ENCODE assay signal across 20 cellular contexts in genomic region chr4:145505945-145506344, GRCh38.
"Had no signal": no experiment of that assay in that cellular context is flagged by ENCODE, and none has a peak within 500 bp of the region (broad histone marks: within the 10 kb centered on the region; RNA-seq: fewer than 3 reads in every experiment).

No MANE protein-coding gene starts in this region.

- DNase-seq: erythroblast; foreskin keratinocyte; mesendoderm; naive B cell; nephron progenitor cell; retina; spleen; stimulated activated CD4-positive, alpha-beta T cell treated with anti-CD3 and anti-CD28 coated beads, Interleukin-15, amount 100 ng/mL, for 24 hours; stimulated activated CD4-positive, alpha-beta T cell treated with anti-CD3 and anti-CD28 coated beads, Interleukin-1b, Interleukin-23, amount 100 ng/mL, for 48 hours; stimulated activated CD4-positive, alpha-beta T cell treated with anti-CD3 and anti-CD28 coated beads, Interleukin-4, amount 100 ng/mL, for 24 hours; tibial artery; upper lobe of left lung; uterus had no signal

- H3K27ac ChIP-seq: hepatocyte, parathyroid adenoma, prostate gland, tibial artery, upper lobe of left lung had no signal

- H3K4me1 ChIP-seq: prostate gland, uterus had no signal

- H3K36me3 ChIP-seq: prostate gland, spleen, tibial artery, upper lobe of left lung, uterus had no signal

- H3K4me3 ChIP-seq: hepatocyte, prostate gland, spleen, tibial artery, upper lobe of left lung, uterus had no signal

- H3K9ac ChIP-seq: parathyroid adenoma had no signal

- ATAC-seq: foreskin keratinocyte; sciatic nerve; stimulated activated memory B cell treated with anti-CD40 and anti-IgM and Interleukin-4, amounts not matched to agents 10 μg/mL and 1 μg/mL and 100 μg/mL, for 72 hours had no signal

- H3K4me2 ChIP-seq: hepatocyte had no signal

- H2AFZ ChIP-seq: hepatocyte, parathyroid adenoma had no signal

- FAIRE-seq: colon, endothelial cell of umbilical vein had no signal

- H3K9me3 ChIP-seq: prostate gland, tibial artery, upper lobe of left lung, uterus had no signal

- H3K27me3 ChIP-seq: foreskin keratinocyte, hepatocyte, spleen, tibial artery, upper lobe of left lung, uterus had no signal
